ENCODE assay signal across 12 cellular contexts in genomic region chr1:55827350-55827749, GRCh38.
DNase-seq lines count a peak whose midpoint lies in the region; ATAC-seq and TF ChIP-seq lines count a peak whose summit lies in the region.
"Had no signal": no experiment of that assay in that cellular context is flagged by ENCODE, and none has a peak within 500 bp of the region (broad histone marks: within the 10 kb centered on the region; RNA-seq: fewer than 3 reads in every experiment).

No MANE protein-coding gene starts in this region.

- no peaks in the 10 kb centered on the region for H3K9me3 ChIP-seq in MM.1S (replicated peaks; ENCODE audit: insufficient read depth, low read length)

- H3K4me1 ChIP-seq in MM.1S (ENCODE audit: low read length): no peaks in the 10 kb centered on the region

- no peak overlapping the region for H2AFZ ChIP-seq in MM.1S (ENCODE audit: low read length)

- ATAC-seq in GM21423 (IDR thresholded peaks at IDR 0.05; ENCODE audit: unreplicated experiment): no peak
- ATAC-seq: activated CD4-positive, alpha-beta T cell treated with anti-CD3 and anti-CD28 coated beads for 36 hours had no signal

- no peaks in the 10 kb centered on the region for H4K20me1 ChIP-seq in MM.1S (ENCODE audit: insufficient read depth, low read length)

- no peaks in the 10 kb centered on the region for H3K79me2 ChIP-seq in MM.1S (ENCODE audit: low read length)

- H3K4me2 ChIP-seq in MM.1S (ENCODE audit: low read depth, low read length): no peak overlapping the region

- no peak overlapping the region for H3K27ac ChIP-seq in brain microvascular endothelial cell
- no peak overlapping the region for H3K27ac ChIP-seq in MM.1S (ENCODE audit: low read length)
- H3K27ac ChIP-seq: SK-N-MC had no signal

- in situ Hi-C loops in brain microvascular endothelial cell (cut with HindIII; ENCODE audit: low pct_ligation_motif_present, low sequenced_read_pairs): no loop called here

- H3K9ac ChIP-seq in MM.1S (ENCODE audit: low read length): no peak overlapping the region

- DNase-seq in A172 (ENCODE audit: low spot score) (peak; percentile 35), HCEC 1CT (peak; percentile 96), brain microvascular endothelial cell (peak; percentile 95), kidney tubule cell (ENCODE audit: low spot score) (peak; percentile 69), MM.1S (no peak), NCI-H82 treated with DMSO at 0.1 percent for 48 hours (lab: John Stamatoyannopoulos, UW; ENCODE audit: unreplicated experiment) (no peak), epidermal melanocyte (ENCODE audit: insufficient read length, low spot score) (no peak)
- DNase-seq: activated CD4-positive, alpha-beta T cell treated with anti-CD3 and anti-CD28 coated beads for 36 hours; activated effector memory CD4-positive, alpha-beta T cell treated with Interleukin-2 at 50 U/mL for 16 hours; cortex of kidney had no signal

- H3K4me3 ChIP-seq in brain microvascular endothelial cell (ENCODE audit: low read depth, low read length) (no peak overlapping the region), MM.1S (ENCODE audit: low read length) (no peak overlapping the region)
- H3K4me3 ChIP-seq: SK-N-MC had no signal

- TF ChIP-seq CTCF in brain microvascular endothelial cell (IDR thresholded peaks at IDR 0.05; ENCODE audit: low read depth, low read length, missing control alignments) (no peak), MM.1S (IDR thresholded peaks at IDR 0.05; ENCODE audit: low read length) (no peak)

- H3K27me3 ChIP-seq in brain microvascular endothelial cell (replicated peaks) (no peaks in the 10 kb centered on the region), MM.1S (replicated peaks; ENCODE audit: insufficient read depth, low read length) (no peaks in the 10 kb centered on the region)

- H3K9me2 ChIP-seq in MM.1S (replicated peaks; ENCODE audit: insufficient read depth, low read length): no peaks in the 10 kb centered on the region

- H3F3A ChIP-seq in MM.1S (ENCODE audit: insufficient read depth, low read length): no peaks in the 10 kb centered on the region

- H3K36me3 ChIP-seq in brain microvascular endothelial cell (replicated peaks): no peaks in the 10 kb centered on the region
- no peaks in the 10 kb centered on the region for H3K36me3 ChIP-seq in MM.1S (replicated peaks; ENCODE audit: insufficient read depth, low read length)

Comparison
In these comparisons a context has a peak if more than half of its experiments do, and no peak if none do; other contexts are left out.
1. DNase-seq: peak in A172 (single experiment), HCEC 1CT (single experiment), brain microvascular endothelial cell (single experiment) and kidney tubule cell (single experiment); none in MM.1S (single experiment), NCI-H82 treated with DMSO at 0.1 percent for 48 hours (single experiment) and epidermal melanocyte (single experiment).